Comparison of ENCODE assay signal across 27 cellular contexts in the genomic region with DNA sequence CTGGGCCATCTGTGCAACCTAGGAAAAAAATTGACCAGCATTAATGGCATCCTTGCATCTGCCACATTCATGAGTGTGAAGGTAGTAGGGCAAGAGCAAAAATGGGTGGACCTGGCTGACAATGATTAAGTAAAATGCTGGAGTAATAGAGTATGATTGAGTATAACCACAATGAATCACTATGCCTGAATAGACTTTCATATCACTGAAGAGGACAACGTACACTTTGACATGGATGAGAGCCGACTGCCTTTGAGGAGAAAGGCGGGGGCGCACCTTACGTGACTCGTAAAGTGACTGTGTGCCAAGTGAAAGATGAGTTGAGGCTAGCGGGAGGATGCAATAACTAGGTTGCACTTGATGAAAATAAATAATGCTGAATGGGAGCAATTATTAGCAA.
DNase-seq lines count a peak whose midpoint lies in the region; ATAC-seq and TF ChIP-seq lines count a peak whose summit lies in the region.
"Had no signal": no experiment of that assay in that cellular context is flagged by ENCODE, and none has a peak within 500 bp of the region (broad histone marks: within the 10 kb centered on the region; RNA-seq: fewer than 3 reads in every experiment).

No MANE protein-coding gene starts in this region.

- in situ Hi-C loops in SK-MEL-5 (cut with HindIII; ENCODE audit: low pct_unique_long_range_greater_than_20kb, low sequenced_read_pairs): no loop called here

- no peaks in the 10 kb centered on the region for H3K36me3 ChIP-seq in breast epithelium
- H3K36me3 ChIP-seq: neural progenitor cell, right atrium auricular region, tibial artery had no signal

- CTCF ChIA-PET in MCF 10A (lab: Yijun Ruan, JAX): interaction anchor here (0.6 kb wide), 1 partner anchor 1360 kb away, joined by 4 read pairs; no protein-coding TSS in a partner anchor
- CTCF ChIA-PET in activated naive CD4-positive, alpha-beta T cell treated with anti-CD3 and anti-CD28 coated beads, Interleukin-2, amount 10 ng/mL, durations not matched to agents 7 days and 5 days (lab: Charles Lee): no interaction called here

- intact Hi-C loops in MCF 10A (cut with micrococcal nuclease): loop anchor here (5.0 kb wide), 1 partner anchor 32 kb away; no protein-coding TSS in a partner anchor
- intact Hi-C loops in breast epithelium (cut with DNase I; ENCODE audit: low total_unique reads): no loop called here

- no peak for ATAC-seq in naive thymus-derived CD8-positive, alpha-beta T cell
- no peak for ATAC-seq in HG03342 (IDR thresholded peaks at IDR 0.05; ENCODE audit: unreplicated experiment)
- ATAC-seq: A549, WTC11 had no signal

- H3K4me3 ChIP-seq in breast epithelium: no peak overlapping the region
- H3K4me3 ChIP-seq: A549, neural progenitor cell, right atrium auricular region, tibial artery had no signal

- H3K9me3 ChIP-seq in breast epithelium: no peaks in the 10 kb centered on the region
- H3K9me3 ChIP-seq: A549, right atrium auricular region, tibial artery had no signal

- no peaks in the 10 kb centered on the region for H3K4me1 ChIP-seq in breast epithelium
- H3K4me1 ChIP-seq: A549, neural progenitor cell, parathyroid adenoma, right atrium auricular region, tibial artery had no signal

- TF ChIP-seq POLR2A in breast epithelium (IDR thresholded peaks at IDR 0.05): no peak

- no peak overlapping the region for H3K27ac ChIP-seq in breast epithelium
- H3K27ac ChIP-seq: A549, neural progenitor cell, parathyroid adenoma, right atrium auricular region, tibial artery had no signal

- POLR2A ChIA-PET in MCF 10A (lab: Yijun Ruan, JAX): no interaction called here
- POLR2A ChIA-PET in naive thymus-derived CD8-positive, alpha-beta T cell (lab: Charles Lee): no interaction called here

- DNase-seq in MCF 10A (ENCODE audit: unreplicated experiment) (peak; percentile 2), breast epithelium (ENCODE audit: low spot score in 2 of 2) (no peak), NCI-H1930 (lab: John Stamatoyannopoulos, UW) (peak; percentile 8 to 73), SK-MEL-5 (ENCODE audit: low read depth, low spot score) (peak; percentile 13), type B pancreatic cell (ENCODE audit: extremely low spot score, unreplicated experiment) (no peak)
- DNase-seq in naive thymus-derived CD8-positive, alpha-beta T cell: no peak
- DNase-seq in activated naive CD4-positive, alpha-beta T cell treated with anti-CD3 and anti-CD28 coated beads, Interleukin-2, amount 10 ng/mL, durations not matched to agents 7 days and 5 days: no peak
- DNase-seq: activated CD4-positive, alpha-beta T cell treated with anti-CD3 and anti-CD28 coated beads, Interleukin-2, amount 10 ng/mL, durations not matched to agents 7 days and 5 days; activated naive CD4-positive, alpha-beta T cell treated with Interleukin-2 at 50 U/mL for 16 hours; activated T-cell treated with anti-CD3 and anti-CD28 coated beads, Interleukin-2, amount 50 U/mL, for 48 hours; AML-193; CD4-positive, alpha-beta T cell; effector CD4-positive, alpha-beta T cell; HCEC 1CT; KG1; kidney glomerular epithelial cell; NCI-H187; NCI-H345; stimulated activated CD4-positive, alpha-beta T cell treated with anti-CD3 and anti-CD28 coated beads, Interleukin-2, amount 100 ng/mL, for 24 hours; tibial artery had no signal

- no TSS peak for BruUV-seq in MCF 10A (replicated peaks; lab: Mats Ljungman, UMichigan)

- H3K27me3 ChIP-seq in breast epithelium: no peaks in the 10 kb centered on the region
- H3K27me3 ChIP-seq: neural progenitor cell, right atrium auricular region, tibial artery had no signal

- no peak overlapping the region for H3K4me3 Mint-ChIP-seq in MCF 10A (ENCODE audit: unreplicated experiment)
- H3K4me3 Mint-ChIP-seq in type B pancreatic cell: no peak overlapping the region
- H3K4me3 Mint-ChIP-seq in naive thymus-derived CD8-positive, alpha-beta T cell: no peak overlapping the region
- H3K4me3 Mint-ChIP-seq in activated naive CD4-positive, alpha-beta T cell treated with anti-CD3 and anti-CD28 coated beads, Interleukin-2, amount 10 ng/mL, durations not matched to agents 7 days and 5 days: no peak overlapping the region
- H3K4me3 Mint-ChIP-seq: activated CD4-positive, alpha-beta T cell treated with anti-CD3 and anti-CD28 coated beads, Interleukin-2, amount 10 ng/mL, durations not matched to agents 7 days and 5 days; brain; CD4-positive, alpha-beta T cell; neural progenitor cell; WTC11 had no signal

- H3K27ac Mint-ChIP-seq in MCF 10A (ENCODE audit: low read depth, unreplicated experiment) (no peak overlapping the region), type B pancreatic cell (peak overlapping the region; percentile 7)
- no peak overlapping the region for H3K27ac Mint-ChIP-seq in naive thymus-derived CD8-positive, alpha-beta T cell
- no peak overlapping the region for H3K27ac Mint-ChIP-seq in activated naive CD4-positive, alpha-beta T cell treated with anti-CD3 and anti-CD28 coated beads, Interleukin-2, amount 10 ng/mL, durations not matched to agents 7 days and 5 days
- H3K27ac Mint-ChIP-seq: activated CD4-positive, alpha-beta T cell treated with anti-CD3 and anti-CD28 coated beads, Interleukin-2, amount 10 ng/mL, durations not matched to agents 7 days and 5 days; brain; CD4-positive, alpha-beta T cell; neural progenitor cell; WTC11 had no signal

- H3K27me3 Mint-ChIP-seq in MCF 10A (ENCODE audit: insufficient read depth, unreplicated experiment) (peaks cover 81% of the 10 kb centered on the region), type B pancreatic cell (peaks cover 13% of the 10 kb centered on the region)
- H3K27me3 Mint-ChIP-seq in naive thymus-derived CD8-positive, alpha-beta T cell: no peaks in the 10 kb centered on the region
- H3K27me3 Mint-ChIP-seq in activated naive CD4-positive, alpha-beta T cell treated with anti-CD3 and anti-CD28 coated beads, Interleukin-2, amount 10 ng/mL, durations not matched to agents 7 days and 5 days: no peaks in the 10 kb centered on the region
- H3K27me3 Mint-ChIP-seq: activated CD4-positive, alpha-beta T cell treated with anti-CD3 and anti-CD28 coated beads, Interleukin-2, amount 10 ng/mL, durations not matched to agents 7 days and 5 days; brain; CD4-positive, alpha-beta T cell had no signal

- H3K4me1 Mint-ChIP-seq in MCF 10A (ENCODE audit: insufficient read depth, unreplicated experiment): no peaks in the 10 kb centered on the region
- no peaks in the 10 kb centered on the region for H3K4me1 Mint-ChIP-seq in type B pancreatic cell (ENCODE audit: unreplicated experiment)
- no peaks in the 10 kb centered on the region for H3K4me1 Mint-ChIP-seq in naive thymus-derived CD8-positive, alpha-beta T cell
- no peaks in the 10 kb centered on the region for H3K4me1 Mint-ChIP-seq in activated naive CD4-positive, alpha-beta T cell treated with anti-CD3 and anti-CD28 coated beads, Interleukin-2, amount 10 ng/mL, durations not matched to agents 7 days and 5 days
- H3K4me1 Mint-ChIP-seq: activated CD4-positive, alpha-beta T cell treated with anti-CD3 and anti-CD28 coated beads, Interleukin-2, amount 10 ng/mL, durations not matched to agents 7 days and 5 days; brain; neural progenitor cell had no signal

- no peak for TF ChIP-seq CTCF in MCF 10A (IDR thresholded peaks at IDR 0.05; ENCODE audit: unreplicated experiment)
- TF ChIP-seq CTCF in breast epithelium (IDR thresholded peaks at IDR 0.05): no peak
- TF ChIP-seq CTCF in type B pancreatic cell (conservative IDR thresholded peaks at IDR 0.05): no peak

- no peaks in the 10 kb centered on the region for H3K36me3 Mint-ChIP-seq in MCF 10A (ENCODE audit: insufficient read depth, unreplicated experiment)
- H3K36me3 Mint-ChIP-seq in type B pancreatic cell: no peaks in the 10 kb centered on the region
- H3K36me3 Mint-ChIP-seq in naive thymus-derived CD8-positive, alpha-beta T cell: no peaks in the 10 kb centered on the region
- no peaks in the 10 kb centered on the region for H3K36me3 Mint-ChIP-seq in activated naive CD4-positive, alpha-beta T cell treated with anti-CD3 and anti-CD28 coated beads, Interleukin-2, amount 10 ng/mL, durations not matched to agents 7 days and 5 days
- H3K36me3 Mint-ChIP-seq: brain, neural progenitor cell, WTC11 had no signal

- H3K9me3 Mint-ChIP-seq in MCF 10A (ENCODE audit: unreplicated experiment) (no peaks in the 10 kb centered on the region), type B pancreatic cell (no peaks in the 10 kb centered on the region)
- H3K9me3 Mint-ChIP-seq in naive thymus-derived CD8-positive, alpha-beta T cell: peaks cover 0 to 16% (median 1%) of the 10 kb centered on the region in 9 donors
- H3K9me3 Mint-ChIP-seq in activated naive CD4-positive, alpha-beta T cell treated with anti-CD3 and anti-CD28 coated beads, Interleukin-2, amount 10 ng/mL, durations not matched to agents 7 days and 5 days: peaks cover 17% of the 10 kb centered on the region
- H3K9me3 Mint-ChIP-seq: activated CD4-positive, alpha-beta T cell treated with anti-CD3 and anti-CD28 coated beads, Interleukin-2, amount 10 ng/mL, durations not matched to agents 7 days and 5 days; brain; CD4-positive, alpha-beta T cell; neural progenitor cell; WTC11 had no signal

Comparison
In these comparisons a context has a peak if more than half of its experiments do, and no peak if none do; other contexts are left out.
1. DNase-seq: peak in MCF 10A (single experiment), NCI-H1930 (2 of 2) and SK-MEL-5 (single experiment); none in breast epithelium (0 of 2), type B pancreatic cell (single experiment), naive thymus-derived CD8-positive, alpha-beta T cell (0 of 10) and activated naive CD4-positive, alpha-beta T cell treated with anti-CD3 and anti-CD28 coated beads, Interleukin-2, amount 10 ng/mL, durations not matched to agents 7 days and 5 days (single experiment).